Comparison of ENCODE assay signal across 10 cellular contexts in the genomic region with DNA sequence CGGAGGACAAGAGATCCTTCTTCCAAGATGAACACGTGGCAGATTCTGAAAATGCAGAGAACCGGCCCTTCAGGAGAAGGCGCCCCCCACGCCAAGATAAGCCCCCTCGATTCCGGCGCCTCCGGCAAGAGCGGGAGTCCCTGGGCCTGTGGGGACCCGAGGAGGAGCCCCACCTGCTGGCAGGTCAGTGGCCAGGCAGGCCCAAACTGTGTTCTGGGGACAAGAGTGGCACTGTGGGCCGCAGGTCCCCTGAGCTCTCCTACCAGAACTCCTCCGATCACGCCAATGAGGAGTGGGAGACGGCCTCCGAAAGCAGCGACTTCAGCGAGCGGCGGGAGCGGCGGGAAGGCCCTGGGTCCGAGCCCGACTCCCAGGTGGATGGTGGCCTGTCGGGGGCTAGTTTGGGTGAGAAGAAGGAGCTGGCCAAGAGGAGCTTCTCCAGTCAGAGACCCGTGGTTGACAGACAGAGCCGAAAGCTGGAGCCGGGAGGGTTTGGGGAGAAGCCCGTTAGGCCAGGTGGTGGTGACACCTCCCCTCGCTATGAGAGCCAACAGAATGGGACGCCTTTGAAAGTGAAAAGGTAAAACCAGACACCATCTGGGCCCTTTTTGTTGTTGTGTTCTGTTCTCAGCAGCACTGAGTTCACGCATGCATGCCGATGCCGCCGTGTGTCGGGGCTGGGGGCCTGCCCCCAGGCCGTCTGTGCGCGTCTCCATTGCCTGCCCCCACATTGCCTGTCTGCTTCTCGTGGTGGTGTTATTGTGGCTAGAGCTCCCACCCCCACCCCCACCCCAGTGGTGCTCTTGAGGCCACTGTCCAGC. TPM values are rescaled to one million over a fixed set of nuclear protein-coding genes. Genes with fewer than 3 reads are reported as not detected.
DNase-seq lines count a peak whose midpoint lies in the region; ATAC-seq, FAIRE-seq and TF ChIP-seq lines count a peak whose summit lies in the region.
"Had no signal": no experiment of that assay in that cellular context is flagged by ENCODE, and none has a peak within 500 bp of the region (broad histone marks: within the 10 kb centered on the region; RNA-seq: fewer than 3 reads in every experiment).

No MANE protein-coding gene starts in this region.

- DNase-seq in Caco-2 (peak in 1 of 2 experiments; percentile 38), NCI-H1694 treated with DMSO at 0.1 percent for 48 hours (lab: John Stamatoyannopoulos, UW) (peak; percentile 54), endothelial cell of umbilical vein (ENCODE audit: low read depth, low spot score) (no peak), T-helper 2 cell (no peak), DMS79 (lab: John Stamatoyannopoulos, UW) (no peak)
- DNase-seq in natural killer cell treated with Interleukin-12 subunit alpha and Interleukin-12 subunit beta and Interleukin-15 and Interleukin-18, amount 100 ng/mL, for 72 hours (ENCODE audit: low spot score) = peak; percentile 53
- no peak for DNase-seq in activated CD4-positive, alpha-beta T cell treated with anti-CD3 and anti-CD28 coated beads for 1 hour
- DNase-seq: activated CD4-positive, alpha-beta T cell treated with anti-CD3 and anti-CD28 coated beads for 4 hours; DMS79 treated with DMSO at 0.1 percent for 48 hours had no signal

- H3K9me3 ChIP-seq in Caco-2 = no peaks in the 10 kb centered on the region
- H3K9me3 ChIP-seq in endothelial cell of umbilical vein (replicated peaks; ENCODE audit: control insufficient read depth, insufficient read depth, low read length) = no peaks in the 10 kb centered on the region

- TF ChIP-seq CTCF in Caco-2 (IDR thresholded peaks at IDR 0.05; ENCODE audit: insufficient read depth in 1 of 2, low read depth in 1 of 2, low read length in 1 of 2, severe bottlenecking in 1 of 2, unreplicated experiment in 1 of 2) (peak; percentile 48 to 55), endothelial cell of umbilical vein (IDR thresholded peaks at IDR 0.05; ENCODE audit: extremely low read depth in 1 of 2, insufficient read depth in 1 of 2, low read depth in 1 of 2, low read length in 2 of 2) (peak; percentile 11 to 47)

- no peaks in the 10 kb centered on the region for H3K27me3 Mint-ChIP-seq in Caco-2 (ENCODE audit: insufficient read depth, unreplicated experiment)
- H3K27me3 Mint-ChIP-seq in natural killer cell treated with Interleukin-12 subunit alpha and Interleukin-12 subunit beta and Interleukin-15 and Interleukin-18, amount 100 ng/mL, for 72 hours = no peaks in the 10 kb centered on the region

- H3K27me3 ChIP-seq in Caco-2 (replicated peaks; ENCODE audit: control insufficient read depth, insufficient read depth, low read length) (no peaks in the 10 kb centered on the region), endothelial cell of umbilical vein (ENCODE audit: control insufficient read depth in 2 of 2, insufficient read depth in 2 of 2, low read length in 2 of 2) (no peaks in the 10 kb centered on the region)

- H3K36me3 ChIP-seq in Caco-2 (ENCODE audit: control insufficient read depth, insufficient read depth, low read length) (peaks cover 13% of the 10 kb centered on the region), endothelial cell of umbilical vein (ENCODE audit: control insufficient read depth in 2 of 2, extremely low read depth in 1 of 2, insufficient read depth in 2 of 2, low read length in 2 of 2) (peaks cover 35 to 67% of the 10 kb centered on the region in 2 experiments)

- H3K27ac ChIP-seq in endothelial cell of umbilical vein (ENCODE audit: insufficient read depth, low read depth, low read length) = no peak overlapping the region

- H3K4me3 ChIP-seq in Caco-2 (ENCODE audit: low read depth, low read length) (no peak overlapping the region), endothelial cell of umbilical vein (replicated peaks in 1 of 3; ENCODE audit: insufficient read depth in 1 of 3, low read depth in 1 of 3, low read length in 3 of 3) (no peak overlapping the region)

- dilution Hi-C loops in endothelial cell of umbilical vein (cut with MboI; ENCODE audit: extremely low pct_ligation_motif_present, low sequenced_read_pairs) = no loop called here

- no peak for TF ChIP-seq POLR2A in endothelial cell of umbilical vein (IDR thresholded peaks at IDR 0.05; ENCODE audit: low read depth, low read length)

- no peak for FAIRE-seq in endothelial cell of umbilical vein (lab: Jason Lieb, UNC)

- peaks cover 4% of the 10 kb centered on the region for H4K20me1 ChIP-seq in endothelial cell of umbilical vein (replicated peaks; ENCODE audit: control insufficient read depth, extremely low read depth, insufficient read depth, low read length)

- no peak overlapping the region for H3K4me2 ChIP-seq in endothelial cell of umbilical vein (ENCODE audit: insufficient read depth, low read length)

- no peaks in the 10 kb centered on the region for H3K9me3 Mint-ChIP-seq in Caco-2 (ENCODE audit: unreplicated experiment)
- no peaks in the 10 kb centered on the region for H3K9me3 Mint-ChIP-seq in natural killer cell treated with Interleukin-12 subunit alpha and Interleukin-12 subunit beta and Interleukin-15 and Interleukin-18, amount 100 ng/mL, for 72 hours

- peaks cover 6% of the 10 kb centered on the region for H3K4me1 ChIP-seq in Caco-2
- no peaks in the 10 kb centered on the region for H3K4me1 ChIP-seq in endothelial cell of umbilical vein (ENCODE audit: control insufficient read depth, extremely low read depth, insufficient read depth, low read length)

- H3K79me2 ChIP-seq in endothelial cell of umbilical vein (ENCODE audit: control insufficient read depth, insufficient read depth, low read length) = peaks cover 27% of the 10 kb centered on the region

- H3K4me3 Mint-ChIP-seq in Caco-2 (ENCODE audit: unreplicated experiment) = no peak overlapping the region
- no peak overlapping the region for H3K4me3 Mint-ChIP-seq in natural killer cell treated with Interleukin-12 subunit alpha and Interleukin-12 subunit beta and Interleukin-15 and Interleukin-18, amount 100 ng/mL, for 72 hours

- no peaks in the 10 kb centered on the region for H3K4me1 Mint-ChIP-seq in Caco-2 (ENCODE audit: low read depth, unreplicated experiment)
- H3K4me1 Mint-ChIP-seq in natural killer cell treated with Interleukin-12 subunit alpha and Interleukin-12 subunit beta and Interleukin-15 and Interleukin-18, amount 100 ng/mL, for 72 hours (ENCODE audit: low read depth in 2 of 2) = peaks cover 0 to 7% of the 10 kb centered on the region in 2 donors

- no peak overlapping the region for H2AFZ ChIP-seq in endothelial cell of umbilical vein (ENCODE audit: low read depth, low read length)

- intact Hi-C loops in Caco-2 (cut with micrococcal nuclease; ENCODE audit: unreplicated experiment) = loop anchor here (10.0 kb wide), 1 partner anchor 101 kb away; no protein-coding TSS in a partner anchor
- intact Hi-C loops in endothelial cell of umbilical vein (cut with micrococcal nuclease) = loop anchor here (5.0 kb wide), 1 partner anchor 109 kb away; no protein-coding TSS in a partner anchor

- H3K27ac Mint-ChIP-seq in Caco-2 (ENCODE audit: unreplicated experiment) = no peak overlapping the region
- no peak overlapping the region for H3K27ac Mint-ChIP-seq in natural killer cell treated with Interleukin-12 subunit alpha and Interleukin-12 subunit beta and Interleukin-15 and Interleukin-18, amount 100 ng/mL, for 72 hours

- H3K36me3 Mint-ChIP-seq in Caco-2 (ENCODE audit: insufficient read depth, unreplicated experiment) = peaks cover 97% of the 10 kb centered on the region
- peaks cover 9% of the 10 kb centered on the region for H3K36me3 Mint-ChIP-seq in natural killer cell treated with Interleukin-12 subunit alpha and Interleukin-12 subunit beta and Interleukin-15 and Interleukin-18, amount 100 ng/mL, for 72 hours

- H3K9me1 ChIP-seq in endothelial cell of umbilical vein (replicated peaks; ENCODE audit: control insufficient read depth, extremely low read depth, insufficient read depth, low read length) = no peaks in the 10 kb centered on the region

- peak in 1 of 2 donors; percentile 8 for ATAC-seq in natural killer cell treated with Interleukin-12 subunit alpha and Interleukin-12 subunit beta and Interleukin-15 and Interleukin-18, amount 100 ng/mL, for 72 hours
- no peak for ATAC-seq in GM21717 (IDR thresholded peaks at IDR 0.05; ENCODE audit: unreplicated experiment)

- H3K9ac ChIP-seq in endothelial cell of umbilical vein (replicated peaks; ENCODE audit: extremely low read depth, insufficient read depth, low read length) = no peak overlapping the region

- POLR2A ChIA-PET in Caco-2 (lab: Charles Lee) = no interaction called here
- POLR2A ChIA-PET in endothelial cell of umbilical vein (lab: Charles Lee) = no interaction called here

- CTCF ChIA-PET in Caco-2 (lab: Charles Lee) = interaction anchor here (0.6 to 0.7 kb wide), 2 partner anchors 49 to 126 kb away, joined by 3 to 4 read pairs; no protein-coding TSS in a partner anchor
- CTCF ChIA-PET in endothelial cell of umbilical vein (lab: Charles Lee) = interaction anchor here (0.5 to 5.7 kb wide), 2 partner anchors 109 to 126 kb away, joined by 3 to 35 read pairs; no protein-coding TSS in a partner anchor

- BruUV-seq in Caco-2 (replicated peaks; lab: Mats Ljungman, UMichigan) (no TSS peak), endothelial cell of umbilical vein (replicated peaks; lab: Mats Ljungman, UMichigan) (no TSS peak)

RNA-seq across cellular contexts. Expression of gene POMT1, which starts 26.6 kb away (rescaled TPM):
- total RNA-seq in Caco-2 (2022) (44.2 and 44.7 TPM in 2 replicates), endothelial cell of umbilical vein (39.1 and 44.7 TPM in 2 replicates)
- polyA plus RNA-seq in endothelial cell of umbilical vein = 53.9 and 55.6 TPM in 2 replicates
- polyA plus RNA-seq in endothelial cell of umbilical vein (2011; cell fraction: cytosol; rRNA removed) = 29.0 and 29.6 TPM in 2 replicates
- 207 and 214 TPM in 2 replicates for polyA plus RNA-seq in endothelial cell of umbilical vein (2011; cell fraction: nucleus; rRNA removed)
- polyA plus RNA-seq in endothelial cell of umbilical vein (2012) = 29.0 and 38.9 TPM in 2 replicates
- polyA minus RNA-seq in endothelial cell of umbilical vein = 40.5 and 47.2 TPM in 2 replicates
- 10.9 TPM for polyA minus RNA-seq in endothelial cell of umbilical vein (2011; cell fraction: cytosol; rRNA and poly(A)+ RNA removed)
- 31.4 and 38.4 TPM in 2 replicates for polyA minus RNA-seq in endothelial cell of umbilical vein (2011; cell fraction: nucleus; rRNA and poly(A)+ RNA removed)
- total RNA-seq in natural killer cell treated with Interleukin-12 subunit alpha and Interleukin-12 subunit beta and Interleukin-15 and Interleukin-18, amount 100 ng/mL, for 72 hours = 10 to 100 TPM; 30.5 to 53.4 TPM

RNA-seq across cellular contexts. Expression of gene UCK1, which starts 54.9 kb away (rescaled TPM):
- total RNA-seq in Caco-2 (2022) = 24.9 and 25.7 TPM in 2 replicates
- 23.6 and 24.1 TPM in 2 replicates for total RNA-seq in endothelial cell of umbilical vein
- polyA plus RNA-seq in endothelial cell of umbilical vein = 28.0 and 30.1 TPM in 2 replicates
- polyA plus RNA-seq in endothelial cell of umbilical vein (2011; cell fraction: cytosol; rRNA removed) = 24.9 and 25.3 TPM in 2 replicates
- polyA plus RNA-seq in endothelial cell of umbilical vein (2011; cell fraction: nucleus; rRNA removed) = 27.7 and 29.2 TPM in 2 replicates
- polyA plus RNA-seq in endothelial cell of umbilical vein (2012) = 20.4 and 23.2 TPM in 2 replicates
- 22.2 and 24.3 TPM in 2 replicates for polyA minus RNA-seq in endothelial cell of umbilical vein
- 31.7 TPM for polyA minus RNA-seq in endothelial cell of umbilical vein (2011; cell fraction: cytosol; rRNA and poly(A)+ RNA removed)
- polyA minus RNA-seq in endothelial cell of umbilical vein (2011; cell fraction: nucleus; rRNA and poly(A)+ RNA removed) = 7.7 and 11.5 TPM in 2 replicates
- total RNA-seq in natural killer cell treated with Interleukin-12 subunit alpha and Interleukin-12 subunit beta and Interleukin-15 and Interleukin-18, amount 100 ng/mL, for 72 hours = 10 to 100 TPM; 24.9 to 37.4 TPM

Comparison
In these comparisons a context has a peak if more than half of its experiments do, and no peak if none do; other contexts are left out.
1. DNase-seq: peak in NCI-H1694 treated with DMSO at 0.1 percent for 48 hours (single experiment) and natural killer cell treated with Interleukin-12 subunit alpha and Interleukin-12 subunit beta and Interleukin-15 and Interleukin-18, amount 100 ng/mL, for 72 hours (single experiment); none in endothelial cell of umbilical vein (single experiment), activated CD4-positive, alpha-beta T cell treated with anti-CD3 and anti-CD28 coated beads for 1 hour (single experiment), T-helper 2 cell (0 of 5) and DMS79 (single experiment).